In the genomic region with DNA sequence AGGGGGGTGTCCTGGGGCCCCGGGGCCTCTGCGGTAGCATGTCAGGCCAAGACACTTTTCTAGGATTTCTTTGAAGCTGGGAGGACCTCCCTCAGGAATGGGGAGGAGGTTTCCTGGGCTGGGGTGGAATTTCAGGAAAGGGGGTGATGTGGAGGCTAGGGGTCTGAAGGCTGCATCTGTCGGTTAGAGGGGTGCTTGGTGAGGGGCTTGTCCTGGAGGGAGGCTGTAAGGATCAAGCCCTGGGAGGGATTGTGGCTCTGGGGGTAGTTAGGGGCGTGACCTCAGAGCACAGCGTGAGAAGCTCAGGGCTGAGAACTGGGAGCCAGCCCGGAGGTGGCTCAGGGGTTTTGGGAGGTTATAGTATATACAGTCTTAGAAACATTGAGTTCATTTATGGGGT, we compare ENCODE assay signal across 9 cellular contexts. TPM values are rescaled to one million over a fixed set of nuclear protein-coding genes. Genes with fewer than 3 reads are reported as not detected.
DNase-seq lines count a peak whose midpoint lies in the region; ATAC-seq and TF ChIP-seq lines count a peak whose summit lies in the region.
"Had no signal": no experiment of that assay in that cellular context is flagged by ENCODE, and none has a peak within 500 bp of the region (broad histone marks: within the 10 kb centered on the region; RNA-seq: fewer than 3 reads in every experiment).

No MANE protein-coding gene starts in this region.

- intact Hi-C loops in HCT116 (cut with micrococcal nuclease): loop anchor here (2.0 kb wide), 1 partner anchor 24 kb away; no protein-coding TSS in a partner anchor

- H3K4me3 ChIP-seq in HCT116 (replicated peaks in 1 of 2; ENCODE audit: low read depth in 1 of 2, low read length in 2 of 2) (peak overlapping the region; percentile 68 to 92), mesendoderm (ENCODE audit: low read length) (no peak overlapping the region)

- no TSS peak for BruUV-seq in HCT116 (replicated peaks; lab: Mats Ljungman, UMichigan)

- no CpG with 5 or more reads among the region's 6 CpGs for WGBS in mesendoderm (ENCODE audit: extremely low coverage, insufficient coverage, low lambda C conversion rate)

- CTCF ChIA-PET in HCT116 (lab: Charles Lee): interaction anchor here (0.9 to 2.3 kb wide), 2 partner anchors 68 to 92 kb away, joined by 5 to 12 read pairs; no protein-coding TSS in a partner anchor

- H3K36me3 ChIP-seq in HCT116 (ENCODE audit: control insufficient read depth in 1 of 2, insufficient read depth in 2 of 2, low read length in 2 of 2) (no peaks in the 10 kb centered on the region; a peak in 2 of 4 replicates), mesendoderm (ENCODE audit: control insufficient read depth, insufficient read depth, low read length) (no peaks in the 10 kb centered on the region)

- no peaks in the 10 kb centered on the region for H3K9me3 ChIP-seq in HCT116 (ENCODE audit: control insufficient read depth in 1 of 2, insufficient read depth in 1 of 2, low read depth in 1 of 2, low read length in 2 of 2)

- peak overlapping the region; percentile 83 for H3K4ac ChIP-seq in mesendoderm (ENCODE audit: low read depth, low read length)

- POLR2A ChIA-PET in HCT116 (lab: Charles Lee): interaction anchor here (1.2 to 4.7 kb wide), 2 partner anchors 37 to 46 kb away, joined by 4 to 50 read pairs; partner anchors contain the start of gene PRR12

- H2BK15ac ChIP-seq in mesendoderm (replicated peaks; ENCODE audit: low read depth): peak overlapping the region; percentile 41

- peak overlapping the region; percentile 47 for H2BK120ac ChIP-seq in mesendoderm (ENCODE audit: low read depth, low read length)

- no peak overlapping the region for H4K8ac ChIP-seq in mesendoderm (ENCODE audit: low read depth, low read length)

- no peak overlapping the region for H3K23ac ChIP-seq in mesendoderm (ENCODE audit: low read length)

- H3K9ac ChIP-seq in HCT116 (ENCODE audit: low read length) (peak overlapping the region; percentile 99), mesendoderm (ENCODE audit: low read length) (peak overlapping the region; percentile 20)

- no peak for TF ChIP-seq POLR2A in HCT116 (IDR thresholded peaks at IDR 0.05; ENCODE audit: borderline replicate concordance, extremely low read depth, insufficient read depth, insufficient read length)

- no peak overlapping the region for H2AFZ ChIP-seq in HCT116 (ENCODE audit: low read depth, low read length, poor library complexity, severe bottlenecking)

- no peak overlapping the region for H4K5ac ChIP-seq in mesendoderm (ENCODE audit: low read length)

- H3K27ac ChIP-seq in 22Rv1 (peak overlapping the region; percentile 83), HCT116 (ENCODE audit: low read depth, low read length) (peak overlapping the region; percentile 98), caudate nucleus (ENCODE audit: low read depth, low read length) (peak overlapping the region; percentile 70), mesendoderm (ENCODE audit: low read depth, low read length) (peak overlapping the region; percentile 27)

- H3K79me1 ChIP-seq in mesendoderm (ENCODE audit: low read length): peaks cover 5% of the 10 kb centered on the region

- no peak for TF ChIP-seq CTCF in 22Rv1 (IDR thresholded peaks at IDR 0.05)
- no peak for TF ChIP-seq CTCF in HCT116 (IDR thresholded peaks at IDR 0.05 in 2 of 3, conservative IDR thresholded peaks at IDR 0.05 in 1 of 3; ENCODE audit: borderline replicate concordance in 1 of 3, insufficient read depth in 1 of 3, low read depth in 2 of 3, low read length in 2 of 3)

- H3K27me3 ChIP-seq in HCT116 (ENCODE audit: insufficient read depth, low read length) (no peaks in the 10 kb centered on the region), mesendoderm (ENCODE audit: insufficient read depth, low read length, poor library complexity) (no peaks in the 10 kb centered on the region)

- H3K9me2 ChIP-seq in HCT116 (ENCODE audit: insufficient read depth): no peaks in the 10 kb centered on the region

- peak overlapping the region; percentile 92 for H3K4me2 ChIP-seq in HCT116 (ENCODE audit: low read length)
- H3K4me2 ChIP-seq in mesendoderm (ENCODE audit: low read length): peak overlapping the region; percentile 13

- H3K4me1 ChIP-seq in HCT116 (ENCODE audit: control insufficient read depth in 1 of 2, insufficient read depth in 2 of 2, low read length in 2 of 2) (peaks cover 16 to 44% of the 10 kb centered on the region in 2 experiments), mesendoderm (ENCODE audit: control insufficient read depth, low read depth, low read length) (peaks cover 2% of the 10 kb centered on the region)

- H3K79me2 ChIP-seq in HCT116 (ENCODE audit: insufficient read depth, low read length) (peaks cover 22% of the 10 kb centered on the region), mesendoderm (ENCODE audit: control insufficient read depth, insufficient read depth, low read length) (peaks cover 11% of the 10 kb centered on the region)

- no peak overlapping the region for H2BK5ac ChIP-seq in mesendoderm (ENCODE audit: low read length)

- DNase-seq in HCT116 (ENCODE audit: low read depth, low spot score) (no peak), caudate nucleus (lab: John Stamatoyannopoulos, UW) (no peak), mesendoderm (peak; percentile 56), kidney tubule cell (ENCODE audit: low spot score) (no peak), NCI-H146 treated with DMSO at 0.1 percent for 48 hours (lab: John Stamatoyannopoulos, UW; ENCODE audit: unreplicated experiment) (no peak)
- DNase-seq: NCI-H146 had no signal

- peak overlapping the region; percentile 75 for H3K56ac ChIP-seq in mesendoderm (ENCODE audit: low read length)

- H4K20me1 ChIP-seq in HCT116 (ENCODE audit: insufficient read depth): no peaks in the 10 kb centered on the region

- no peak for TF ChIP-seq RAD21 in HCT116 (IDR thresholded peaks at IDR 0.05; ENCODE audit: low read depth)

- ATAC-seq in HCT116 (no peak), GM21717 (IDR thresholded peaks at IDR 0.05; ENCODE audit: unreplicated experiment) (no peak), GM21526 (IDR thresholded peaks at IDR 0.05; ENCODE audit: low FRiP score, unreplicated experiment) (no peak)

- RAD21 ChIA-PET in HCT116 (lab: Charles Lee; ENCODE audit: low non-redundant PET in 1 of 2, low total read pairs in 2 of 2, uncharacterized antibody in 2 of 2, unreplicated experiment in 2 of 2): interaction anchor here in 1 of 2 experiments (0.6 kb wide), 1 partner anchor 47 kb away, joined by 6 read pairs; no protein-coding TSS in a partner anchor

- no peak overlapping the region for H2AK5ac ChIP-seq in mesendoderm (ENCODE audit: low read length)

- H3K18ac ChIP-seq in mesendoderm (ENCODE audit: low read length): peak overlapping the region; percentile 94

TF ChIP-seq in HCT116, 20 proteins besides CTCF, POLR2A, EP300 and RAD21:
- TF ChIP-seq POLR2AphosphoS5 (IDR thresholded peaks at IDR 0.05; ENCODE audit: low read depth, low read length) (no peak), ZFX (IDR thresholded peaks at IDR 0.05) (no peak), FOSL1 (IDR thresholded peaks at IDR 0.05; ENCODE audit: low read depth) (no peak), TCF7L2 (IDR thresholded peaks at IDR 0.05; ENCODE audit: borderline replicate concordance, extremely low read depth, insufficient read depth, insufficient read length) (peak; percentile 13), CBX3 (IDR thresholded peaks at IDR 0.05; ENCODE audit: low read depth) (no peak), MAX (IDR thresholded peaks at IDR 0.05) (no peak)
- TF ChIP-seq, protein P1, sequence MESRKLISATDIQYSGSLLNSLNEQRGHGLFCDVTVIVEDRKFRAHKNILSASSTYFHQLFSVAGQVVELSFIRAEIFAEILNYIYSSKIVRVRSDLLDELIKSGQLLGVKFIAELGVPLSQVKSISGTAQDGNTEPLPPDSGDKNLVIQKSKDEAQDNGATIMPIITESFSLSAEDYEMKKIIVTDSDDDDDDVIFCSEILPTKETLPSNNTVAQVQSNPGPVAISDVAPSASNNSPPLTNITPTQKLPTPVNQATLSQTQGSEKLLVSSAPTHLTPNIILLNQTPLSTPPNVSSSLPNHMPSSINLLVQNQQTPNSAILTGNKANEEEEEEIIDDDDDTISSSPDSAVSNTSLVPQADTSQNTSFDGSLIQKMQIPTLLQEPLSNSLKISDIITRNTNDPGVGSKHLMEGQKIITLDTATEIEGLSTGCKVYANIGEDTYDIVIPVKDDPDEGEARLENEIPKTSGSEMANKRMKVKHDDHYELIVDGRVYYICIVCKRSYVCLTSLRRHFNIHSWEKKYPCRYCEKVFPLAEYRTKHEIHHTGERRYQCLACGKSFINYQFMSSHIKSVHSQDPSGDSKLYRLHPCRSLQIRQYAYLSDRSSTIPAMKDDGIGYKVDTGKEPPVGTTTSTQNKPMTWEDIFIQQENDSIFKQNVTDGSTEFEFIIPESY (IDR thresholded peaks at IDR 0.05; ENCODE audit: extremely low read depth, insufficient replicate concordance, low read length): no peak

RNA-seq across cellular contexts. Expression of gene RRAS, which starts 1.6 kb away (rescaled TPM):
- total RNA-seq in HCT116 (2021; ENCODE audit: unreplicated experiment): 55.9 TPM
- 115 and 117 TPM in 2 replicates for polyA plus RNA-seq in HCT116 (2012)
- 7.3 TPM for polyA plus RNA-seq in mesendoderm (2013, experiment 1 of 2)
- 8.4 TPM for polyA plus RNA-seq in mesendoderm (2013, experiment 2 of 2)

RNA-seq across cellular contexts. Expression of gene SCAF1, which starts 3.6 kb away (rescaled TPM):
- 96.8 TPM for total RNA-seq in HCT116 (2021; ENCODE audit: unreplicated experiment)
- polyA plus RNA-seq in HCT116 (2012): 39.9 and 46.0 TPM in 2 replicates
- polyA plus RNA-seq in mesendoderm (2013, experiment 1 of 2): 42.4 TPM
- polyA plus RNA-seq in mesendoderm (2013, experiment 2 of 2): 44.6 TPM

RNA-seq across cellular contexts. Expression of gene IRF3, which starts 27.3 kb away (rescaled TPM):
- total RNA-seq in HCT116 (2021; ENCODE audit: unreplicated experiment): 129 TPM
- polyA plus RNA-seq in HCT116 (2012): 109 and 131 TPM in 2 replicates
- 94.1 TPM for polyA plus RNA-seq in mesendoderm (2013, experiment 1 of 2)
- polyA plus RNA-seq in mesendoderm (2013, experiment 2 of 2): 90.7 TPM

RNA-seq across cellular contexts. Expression of gene BCL2L12, which starts 27.4 kb away (rescaled TPM):
- 93.9 TPM for total RNA-seq in HCT116 (2021; ENCODE audit: unreplicated experiment)
- polyA plus RNA-seq in HCT116 (2012): 71.6 and 83.5 TPM in 2 replicates
- polyA plus RNA-seq in mesendoderm (2013, experiment 1 of 2): 151 TPM
- polyA plus RNA-seq in mesendoderm (2013, experiment 2 of 2): 154 TPM

RNA-seq across cellular contexts. Expression of gene PRMT1, which starts 38.7 kb away (rescaled TPM):
- 428 TPM for total RNA-seq in HCT116 (2021; ENCODE audit: unreplicated experiment)
- polyA plus RNA-seq in HCT116 (2012): 595 and 673 TPM in 2 replicates
- 427 TPM for polyA plus RNA-seq in mesendoderm (2013, experiment 1 of 2)
- polyA plus RNA-seq in mesendoderm (2013, experiment 2 of 2): 426 TPM

Comparison
In these comparisons a context has a peak if more than half of its experiments do, and no peak if none do; other contexts are left out.
1. H3K27ac ChIP-seq: peak in every context shown above with its lines; median percentile 98 in HCT116; 83 in 22Rv1; 70 in caudate nucleus; 27 in mesendoderm.